ENCODE assay signal across 16 cellular contexts in the genomic region with DNA sequence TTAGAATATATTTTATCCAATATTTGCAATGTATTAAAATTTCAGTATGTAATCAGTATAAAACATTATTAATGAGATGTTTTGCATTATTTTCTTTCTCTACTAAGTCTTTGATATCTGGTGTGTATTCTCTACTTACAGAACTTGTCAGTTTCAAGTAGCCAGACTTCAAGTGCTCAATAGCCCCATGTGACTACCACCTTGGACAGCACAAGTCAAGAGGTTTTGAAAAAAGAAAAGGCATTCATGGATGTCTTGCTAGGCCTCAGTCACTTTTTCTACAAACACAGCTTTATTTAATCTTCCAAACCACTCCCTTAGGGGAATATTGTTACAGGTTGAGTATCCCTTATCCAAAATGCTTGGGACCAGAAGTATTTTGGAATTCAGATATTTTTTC.
DNase-seq lines count a peak whose midpoint lies in the region; ATAC-seq, FAIRE-seq and TF ChIP-seq lines count a peak whose summit lies in the region.
"Had no signal": no experiment of that assay in that cellular context is flagged by ENCODE, and none has a peak within 500 bp of the region (broad histone marks: within the 10 kb centered on the region; RNA-seq: fewer than 3 reads in every experiment).

No MANE protein-coding gene starts in this region.

- no peaks in the 10 kb centered on the region for H3K36me3 ChIP-seq in SK-N-SH (replicated peaks in 1 of 2; ENCODE audit: control insufficient read depth in 1 of 2, insufficient read depth in 2 of 2, low read length in 1 of 2)
- no peaks in the 10 kb centered on the region for H3K36me3 ChIP-seq in GM12878 (ENCODE audit: control insufficient read depth in 2 of 2, insufficient read depth in 2 of 2, low read length in 1 of 2)

- H4K20me1 ChIP-seq in SK-N-SH (ENCODE audit: insufficient read depth) (no peaks in the 10 kb centered on the region), GM12878 (ENCODE audit: control insufficient read depth, insufficient read depth) (no peaks in the 10 kb centered on the region)

- H3K4me3 Mint-ChIP-seq in HFFc6: no peak overlapping the region
- H3K4me3 Mint-ChIP-seq: CD4-positive, alpha-beta T cell; H9 had no signal

- H3K9me3 Mint-ChIP-seq in HFFc6: peaks cover 34% of the 10 kb centered on the region
- H3K9me3 Mint-ChIP-seq: CD4-positive, alpha-beta T cell; H9 had no signal

- H3K27ac Mint-ChIP-seq in HFFc6: no peak overlapping the region
- H3K27ac Mint-ChIP-seq: CD4-positive, alpha-beta T cell; H9 had no signal

- H3K27me3 ChIP-seq in SK-N-SH (ENCODE audit: insufficient read depth) (no peaks in the 10 kb centered on the region), GM12878 (replicated peaks in 1 of 2; ENCODE audit: control insufficient read depth in 2 of 2, insufficient read depth in 2 of 2, low read length in 1 of 2) (no peaks in the 10 kb centered on the region)

- no peak for TF ChIP-seq POLR2A in GM12878 (IDR thresholded peaks at IDR 0.05; ENCODE audit: low read depth, low read length)

- TF ChIP-seq RAD21 in SK-N-SH (IDR thresholded peaks at IDR 0.05; ENCODE audit: low read length) (no peak), GM12878 (IDR thresholded peaks at IDR 0.05; ENCODE audit: insufficient read depth, low read depth, low read length) (no peak)

- RAD21 ChIA-PET in GM12878 (lab: Charles Lee; ENCODE audit: unreplicated experiment): interaction anchor here (0.9 to 4.7 kb wide), 2 partner anchors 125 to 406 kb away, joined by 3 to 32 read pairs; no protein-coding TSS in a partner anchor

- POLR2A ChIA-PET in SK-N-SH (lab: Yijun Ruan, JAX): no interaction called here
- POLR2A ChIA-PET in GM12878 (lab: Charles Lee): no interaction called here

- no TSS peak for BruUV-seq in GM12878 (replicated peaks; lab: Mats Ljungman, UMichigan)

- in situ Hi-C loops in GM12878 (cut with MboI): loop anchor here (10.0 kb wide), 2 partner anchors 408 to 1038 kb away; no protein-coding TSS in a partner anchor

- H3K4me1 Mint-ChIP-seq in HFFc6 (ENCODE audit: low read depth): peaks cover 37% of the 10 kb centered on the region

- no peaks in the 10 kb centered on the region for H3F3A ChIP-seq in SK-N-SH (replicated peaks; ENCODE audit: insufficient read depth)

- no peaks in the 10 kb centered on the region for H3K9me3 ChIP-seq in SK-N-SH
- no peaks in the 10 kb centered on the region; the same call in 2 of the 3 replicates for H3K9me3 ChIP-seq in GM12878 (replicated peaks; ENCODE audit: control insufficient read depth, insufficient read depth, low read length)
- H3K9me3 ChIP-seq: A549, Caco-2 had no signal

- no peak for ATAC-seq in SK-N-SH treated with all-trans-retinoic acid at 6 μM for 48 hours
- no peak for ATAC-seq in GM12878
- ATAC-seq: A549 had no signal

- H3K9ac ChIP-seq in SK-N-SH (no peak overlapping the region), GM12878 (ENCODE audit: control insufficient read depth, insufficient read depth, low read length) (no peak overlapping the region)

- H2AFZ ChIP-seq in SK-N-SH (ENCODE audit: low read depth): no peak overlapping the region
- no peak overlapping the region for H2AFZ ChIP-seq in GM12878 (ENCODE audit: control insufficient read depth, low read depth, low read length)

- no peak overlapping the region for H3K4me3 ChIP-seq in SK-N-SH (ENCODE audit: low read depth in 2 of 2, low read length in 1 of 2)
- H3K4me3 ChIP-seq in GM12878: no peak overlapping the region
- H3K4me3 ChIP-seq: A549 had no signal

- SMC1A ChIA-PET in GM12878 (lab: Charles Lee; ENCODE audit: uncharacterized antibody, unreplicated experiment): interaction anchor here (1.0 to 4.7 kb wide), 8 partner anchors 9 to 1031 kb away, joined by 3 to 28 read pairs (median 8); no protein-coding TSS in a partner anchor

- no peaks in the 10 kb centered on the region for H3K79me2 ChIP-seq in SK-N-SH (ENCODE audit: insufficient read depth)
- no peaks in the 10 kb centered on the region for H3K79me2 ChIP-seq in GM12878 (ENCODE audit: control insufficient read depth, insufficient read depth, low read length)

- no peak for TF ChIP-seq EP300 in SK-N-SH (IDR thresholded peaks at IDR 0.05; ENCODE audit: borderline replicate concordance in 1 of 2, low read depth in 1 of 2, low read length in 1 of 2)
- TF ChIP-seq EP300 in GM12878 (IDR thresholded peaks at IDR 0.05; ENCODE audit: borderline replicate concordance in 1 of 2, control insufficient read depth in 1 of 2, low read depth in 2 of 2, low read length in 2 of 2): no peak

- intact Hi-C loops in GM12878 (cut with micrococcal nuclease; ENCODE audit: unreplicated experiment) (loop anchor here (5.0 to 10.0 kb wide), 3 partner anchors 405 to 1028 kb away; no protein-coding TSS in a partner anchor), head of caudate nucleus (cut with DNase I) (loop anchor here (10.0 kb wide), 1 partner anchor 1028 kb away; no protein-coding TSS in a partner anchor)

- H3K4me1 ChIP-seq in SK-N-SH (ENCODE audit: control insufficient read depth in 1 of 2, insufficient read depth in 2 of 2, low read depth in 1 of 2, low read length in 1 of 2): peaks cover 0 to 10% of the 10 kb centered on the region in 2 experiments; a peak in 2 of 4 replicates
- no peaks in the 10 kb centered on the region for H3K4me1 ChIP-seq in GM12878 (ENCODE audit: control insufficient read depth, insufficient read depth, low read length)
- H3K4me1 ChIP-seq: A549, Caco-2 had no signal

- H3K4me2 ChIP-seq in SK-N-SH (no peak overlapping the region), GM12878 (ENCODE audit: control insufficient read depth, insufficient read depth) (no peak overlapping the region)
- H3K4me2 ChIP-seq: A549 had no signal

- peaks cover 32% of the 10 kb centered on the region for H3K36me3 Mint-ChIP-seq in HFFc6 (ENCODE audit: low read depth)

- H3K9me2 ChIP-seq in SK-N-SH: no peaks in the 10 kb centered on the region

- no peak for FAIRE-seq in GM12878 (lab: Jason Lieb, UNC)
- FAIRE-seq: A549, D721Med, G401.6 had no signal

- CTCF ChIA-PET in SK-N-SH (lab: Yijun Ruan, JAX) (interaction anchor here (0.6 to 4.2 kb wide), 8 partner anchors 150 to 1035 kb away, joined by 3 to 36 read pairs (median 4); no protein-coding TSS in a partner anchor), GM12878 (lab: Yijun Ruan, JAX) (interaction anchor here (1.1 to 3.8 kb wide), 10 partner anchors 11 to 531 kb away, joined by 3 to 25 read pairs (median 5); no protein-coding TSS in a partner anchor)

- H3K27me3 Mint-ChIP-seq in HFFc6 (ENCODE audit: insufficient read depth): no peaks in the 10 kb centered on the region
- H3K27me3 Mint-ChIP-seq: CD4-positive, alpha-beta T cell had no signal

- no peak for TF ChIP-seq CTCF in SK-N-SH (IDR thresholded peaks at IDR 0.05)
- no peak for TF ChIP-seq CTCF in GM12878 (IDR thresholded peaks at IDR 0.05 in 2 of 3, conservative IDR thresholded peaks at IDR 0.05 in 1 of 3; ENCODE audit: control insufficient read depth in 2 of 3, extremely low read depth in 1 of 3, insufficient read depth in 1 of 3, low read depth in 3 of 3, low read length in 3 of 3)
- TF ChIP-seq CTCF in HFFc6 (IDR thresholded peaks at IDR 0.05): no peak

- H3K27ac ChIP-seq in SK-N-SH (ENCODE audit: low read depth in 2 of 2, low read length in 1 of 2) (no peak overlapping the region), GM12878 (ENCODE audit: control insufficient read depth, insufficient read depth) (no peak overlapping the region)
- H3K27ac ChIP-seq: 22Rv1, A549, C4-2B had no signal

- DNase-seq in SK-N-SH: no peak
- peak; percentile 18 for DNase-seq in M059J (ENCODE audit: low read depth)
- DNase-seq in GM12878 (ENCODE audit: low read depth, low spot score): no peak
- DNase-seq in stimulated activated CD8-positive, alpha-beta memory T cell treated with anti-CD3 and anti-CD28 coated beads, Interleukin-4, amount 100 ng/mL, for 48 hours: no peak
- DNase-seq in head of caudate nucleus: no peak
- no peak for DNase-seq in HFFc6
- DNase-seq: AML-193; Caco-2; CD4-positive, alpha-beta T cell; H9 had no signal

TF ChIP-seq in SK-N-SH, 30 proteins besides CTCF, POLR2A, EP300 and RAD21 (continues in another document):
- TF ChIP-seq SIN3A (IDR thresholded peaks at IDR 0.05; ENCODE audit: borderline replicate concordance, low read depth, low read length): no peak

TF ChIP-seq in SK-N-SH treated with all-trans-retinoic acid at 6 μM for 48 hours, 23 proteins besides CTCF, POLR2A, EP300 and RAD21:
- TF ChIP-seq CSDC2 (CRISPR knock-in tag; IDR thresholded peaks at IDR 0.05): no peak
- no peak for TF ChIP-seq BACH2 (CRISPR knock-in tag; IDR thresholded peaks at IDR 0.05; ENCODE audit: borderline replicate concordance)
- TF ChIP-seq RARB (CRISPR knock-in tag; IDR thresholded peaks at IDR 0.05): no peak
- TF ChIP-seq SNAI2 (CRISPR knock-in tag; IDR thresholded peaks at IDR 0.05): no peak
- no peak for TF ChIP-seq ZFP3 (CRISPR knock-in tag; IDR thresholded peaks at IDR 0.05)
- no peak for TF ChIP-seq OSR1 (CRISPR knock-in tag; IDR thresholded peaks at IDR 0.05)
- no peak for TF ChIP-seq ARNTL (CRISPR knock-in tag; IDR thresholded peaks at IDR 0.05; ENCODE audit: borderline replicate concordance, low read depth)

TF ChIP-seq in GM12878, 131 proteins besides CTCF, POLR2A, EP300 and RAD21:
- no peak for TF ChIP-seq NRF1 (conservative IDR thresholded peaks at IDR 0.05; ENCODE audit: low read depth, low read length)
- TF ChIP-seq, protein P1, sequence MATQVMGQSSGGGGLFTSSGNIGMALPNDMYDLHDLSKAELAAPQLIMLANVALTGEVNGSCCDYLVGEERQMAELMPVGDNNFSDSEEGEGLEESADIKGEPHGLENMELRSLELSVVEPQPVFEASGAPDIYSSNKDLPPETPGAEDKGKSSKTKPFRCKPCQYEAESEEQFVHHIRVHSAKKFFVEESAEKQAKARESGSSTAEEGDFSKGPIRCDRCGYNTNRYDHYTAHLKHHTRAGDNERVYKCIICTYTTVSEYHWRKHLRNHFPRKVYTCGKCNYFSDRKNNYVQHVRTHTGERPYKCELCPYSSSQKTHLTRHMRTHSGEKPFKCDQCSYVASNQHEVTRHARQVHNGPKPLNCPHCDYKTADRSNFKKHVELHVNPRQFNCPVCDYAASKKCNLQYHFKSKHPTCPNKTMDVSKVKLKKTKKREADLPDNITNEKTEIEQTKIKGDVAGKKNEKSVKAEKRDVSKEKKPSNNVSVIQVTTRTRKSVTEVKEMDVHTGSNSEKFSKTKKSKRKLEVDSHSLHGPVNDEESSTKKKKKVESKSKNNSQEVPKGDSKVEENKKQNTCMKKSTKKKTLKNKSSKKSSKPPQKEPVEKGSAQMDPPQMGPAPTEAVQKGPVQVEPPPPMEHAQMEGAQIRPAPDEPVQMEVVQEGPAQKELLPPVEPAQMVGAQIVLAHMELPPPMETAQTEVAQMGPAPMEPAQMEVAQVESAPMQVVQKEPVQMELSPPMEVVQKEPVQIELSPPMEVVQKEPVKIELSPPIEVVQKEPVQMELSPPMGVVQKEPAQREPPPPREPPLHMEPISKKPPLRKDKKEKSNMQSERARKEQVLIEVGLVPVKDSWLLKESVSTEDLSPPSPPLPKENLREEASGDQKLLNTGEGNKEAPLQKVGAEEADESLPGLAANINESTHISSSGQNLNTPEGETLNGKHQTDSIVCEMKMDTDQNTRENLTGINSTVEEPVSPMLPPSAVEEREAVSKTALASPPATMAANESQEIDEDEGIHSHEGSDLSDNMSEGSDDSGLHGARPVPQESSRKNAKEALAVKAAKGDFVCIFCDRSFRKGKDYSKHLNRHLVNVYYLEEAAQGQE (IDR thresholded peaks at IDR 0.05; ENCODE audit: low read depth, low read length): peak; percentile 58; the same call in 1 of the 2 replicates
